18 cellular contexts compared by ENCODE assay signal in genomic region chr3:63918321-63918720, GRCh38. TPM values are rescaled to one million over a fixed set of nuclear protein-coding genes. Genes with fewer than 3 reads are reported as not detected.
A peak's percentile ranks its signal among the peaks of the same experiment; 100 is the strongest.
DNase-seq lines count a peak whose midpoint lies in the region; ATAC-seq and TF ChIP-seq lines count a peak whose summit lies in the region.
"Had no signal": no experiment of that assay in that cellular context is flagged by ENCODE, and none has a peak within 500 bp of the region (broad histone marks: within the 10 kb centered on the region; RNA-seq: fewer than 3 reads in every experiment).

No MANE protein-coding gene starts in this region.

- H3K27me3 ChIP-seq in breast epithelium: no peaks in the 10 kb centered on the region
- H3K27me3 ChIP-seq: esophagus squamous epithelium had no signal

- BruUV-seq in MCF 10A (replicated peaks; lab: Mats Ljungman, UMichigan): no TSS peak

- peaks cover 54% of the 10 kb centered on the region for H3K36me3 Mint-ChIP-seq in MCF 10A (ENCODE audit: insufficient read depth, unreplicated experiment)

- TF ChIP-seq CTCF in MCF 10A (IDR thresholded peaks at IDR 0.05; ENCODE audit: unreplicated experiment): no peak
- TF ChIP-seq CTCF in breast epithelium (IDR thresholded peaks at IDR 0.05): no peak
- TF ChIP-seq CTCF in fibroblast of pulmonary artery (IDR thresholded peaks at IDR 0.05; ENCODE audit: low read length, missing control alignments): no peak

- no peaks in the 10 kb centered on the region for H3K27me3 Mint-ChIP-seq in MCF 10A (ENCODE audit: insufficient read depth, unreplicated experiment)
- H3K27me3 Mint-ChIP-seq: activated CD4-positive, alpha-beta T cell treated with anti-CD3 and anti-CD28 coated beads for 36 hours had no signal

- H3K27ac Mint-ChIP-seq in MCF 10A (ENCODE audit: low read depth, unreplicated experiment): peak overlapping the region; percentile 52
- H3K27ac Mint-ChIP-seq: activated CD4-positive, alpha-beta T cell treated with anti-CD3 and anti-CD28 coated beads for 36 hours; nephron had no signal

- no peak for DNase-seq in MCF 10A (ENCODE audit: unreplicated experiment)
- DNase-seq in breast epithelium (ENCODE audit: low spot score in 2 of 2): no peak
- peak; percentile 50 for DNase-seq in fibroblast of pulmonary artery (ENCODE audit: low read depth)
- DNase-seq in NCI-H146 (lab: John Stamatoyannopoulos, UW): no peak
- no peak for DNase-seq in DMS79 (lab: John Stamatoyannopoulos, UW)
- DNase-seq in dermis blood vessel endothelial cell: no peak
- DNase-seq: activated CD4-positive, alpha-beta T cell treated with anti-CD3 and anti-CD28 coated beads for 36 hours; activated T-cell treated with anti-CD3 and anti-CD28 coated beads, Interleukin-2, amount 50 U/mL, for 72 hours; amygdala; esophagus squamous epithelium; lower lobe of right lung; NCI-H2171; NCI-H82 had no signal

- H3K9me3 Mint-ChIP-seq in MCF 10A (ENCODE audit: unreplicated experiment): no peaks in the 10 kb centered on the region
- H3K9me3 Mint-ChIP-seq: activated T-cell treated with anti-CD3 and anti-CD28 coated beads, Interleukin-2, amount 50 U/mL, for 72 hours; nephron had no signal

- intact Hi-C loops in MCF 10A (cut with micrococcal nuclease): no loop called here
- intact Hi-C loops in breast epithelium (cut with DNase I; ENCODE audit: low total_unique reads): no loop called here

- H3K4me1 Mint-ChIP-seq in MCF 10A (ENCODE audit: insufficient read depth, unreplicated experiment): peaks cover 12% of the 10 kb centered on the region
- H3K4me1 Mint-ChIP-seq: nephron had no signal

- no peak for TF ChIP-seq POLR2A in breast epithelium (IDR thresholded peaks at IDR 0.05)

- peak; percentile 70 for ATAC-seq in SK-N-SH treated with all-trans-retinoic acid at 6 μM for 48 hours
- no peak for ATAC-seq in HG03571 (IDR thresholded peaks at IDR 0.05; ENCODE audit: unreplicated experiment)
- ATAC-seq: lower lobe of right lung had no signal

- H3K4me1 ChIP-seq in breast epithelium: peaks cover 0 to 6% of the 10 kb centered on the region in 2 donors

- H3K36me3 ChIP-seq in breast epithelium: no peaks in the 10 kb centered on the region

- no peak overlapping the region for H3K27ac ChIP-seq in breast epithelium
- H3K27ac ChIP-seq: esophagus squamous epithelium, lower lobe of right lung had no signal

- no peak overlapping the region for H3K4me3 Mint-ChIP-seq in MCF 10A (ENCODE audit: unreplicated experiment)
- H3K4me3 Mint-ChIP-seq: activated CD4-positive, alpha-beta T cell treated with anti-CD3 and anti-CD28 coated beads for 36 hours; activated T-cell treated with anti-CD3 and anti-CD28 coated beads, Interleukin-2, amount 50 U/mL, for 72 hours; nephron had no signal

- CTCF ChIA-PET in MCF 10A (lab: Yijun Ruan, JAX): no interaction called here

- POLR2A ChIA-PET in MCF 10A (lab: Yijun Ruan, JAX): no interaction called here

- H3K4me3 ChIP-seq in breast epithelium: no peak overlapping the region
- H3K4me3 ChIP-seq in fibroblast of pulmonary artery (replicated peaks; ENCODE audit: low read depth, low read length): no peak overlapping the region
- H3K4me3 ChIP-seq: esophagus squamous epithelium, lower lobe of right lung had no signal

- no peaks in the 10 kb centered on the region for H3K9me3 ChIP-seq in breast epithelium
- H3K9me3 ChIP-seq: esophagus squamous epithelium, lower lobe of right lung had no signal

TF ChIP-seq in SK-N-SH treated with all-trans-retinoic acid at 6 μM for 48 hours, 23 proteins besides CTCF, POLR2A, EP300 and RAD21:
- TF ChIP-seq PPARA (CRISPR knock-in tag; IDR thresholded peaks at IDR 0.05; ENCODE audit: borderline replicate concordance) (no peak), TSHZ2 (CRISPR knock-in tag; IDR thresholded peaks at IDR 0.05) (no peak), TCF4 (CRISPR knock-in tag; IDR thresholded peaks at IDR 0.05; ENCODE audit: borderline replicate concordance) (no peak), ARNTL (CRISPR knock-in tag; IDR thresholded peaks at IDR 0.05; ENCODE audit: borderline replicate concordance, low read depth) (no peak), ZFP3 (CRISPR knock-in tag; IDR thresholded peaks at IDR 0.05) (no peak), RARB (CRISPR knock-in tag; IDR thresholded peaks at IDR 0.05) (no peak), GLIS3 (CRISPR knock-in tag; IDR thresholded peaks at IDR 0.05) (no peak), ISL1 (CRISPR knock-in tag; IDR thresholded peaks at IDR 0.05) (no peak), OSR1 (CRISPR knock-in tag; IDR thresholded peaks at IDR 0.05) (no peak), ZC3H10 (CRISPR knock-in tag; IDR thresholded peaks at IDR 0.05) (no peak), ZFP30 (CRISPR knock-in tag; IDR thresholded peaks at IDR 0.05) (no peak), BACH2 (CRISPR knock-in tag; IDR thresholded peaks at IDR 0.05; ENCODE audit: borderline replicate concordance) (no peak)

RNA-seq across cellular contexts. Expression of gene SCAANT1, which starts 6.1 kb away (rescaled TPM):
- total RNA-seq in MCF 10A (2022): not detected in 2 replicates
- not detected for total RNA-seq in breast epithelium
- not detected in 2 replicates for total RNA-seq in dermis blood vessel endothelial cell
- total RNA-seq: activated CD4-positive, alpha-beta T cell treated with anti-CD3 and anti-CD28 coated beads for 36 hours; activated T-cell treated with anti-CD3 and anti-CD28 coated beads, Interleukin-2, amount 50 U/mL, for 72 hours; dermis microvascular lymphatic vessel endothelial cell; esophagus squamous epithelium; lower lobe of right lung; RPMI7951 had no signal

RNA-seq across cellular contexts. Expression of gene ATXN7, which starts 54.7 kb away (rescaled TPM):
- total RNA-seq in MCF 10A (2022): 29.2 and 36.7 TPM in 2 replicates
- total RNA-seq in breast epithelium: 10 to 100 TPM; 37.4 to 56.2 (median 47.9) TPM
- 9.0 and 13.6 TPM in 2 replicates for total RNA-seq in dermis blood vessel endothelial cell

RNA-seq across cellular contexts. Expression of gene THOC7, which starts 54.7 kb away (rescaled TPM):
- 117 and 123 TPM in 2 replicates for total RNA-seq in MCF 10A (2022)
- total RNA-seq in breast epithelium: 10 to 100 TPM; 61.9 to 62.9 (median 62.2) TPM
- total RNA-seq in dermis blood vessel endothelial cell: 41.9 and 61.8 TPM in 2 replicates
